Comparison of ENCODE assay signal across 8 cellular contexts in genomic region chr1:240786880-240787279, GRCh38.
"Had no signal": no experiment of that assay in that cellular context is flagged by ENCODE, and none has a peak within 500 bp of the region (broad histone marks: within the 10 kb centered on the region; RNA-seq: fewer than 3 reads in every experiment).

No MANE protein-coding gene starts in this region.

- FAIRE-seq: HepG2 had no signal

- H3K27ac ChIP-seq: HL-60, KMS-11 had no signal

- H3K4me3 ChIP-seq: HAP-1 had no signal

- ATAC-seq: HCT116, HepG2 had no signal

- DNase-seq: GOT3, H7, KBM-7 had no signal

- H3K36me3 ChIP-seq: HAP-1 had no signal

- H3K9me3 ChIP-seq: HAP-1 had no signal

- H3K4me1 ChIP-seq: HAP-1 had no signal
